ENCODE assay signal across 1 cellular context in genomic region chr9:93184439-93185221, GRCh38.
TF ChIP-seq lines count a peak whose summit lies in the region.

No MANE protein-coding gene starts in this region.

TF ChIP-seq in K562, 482 proteins besides CTCF, POLR2A, EP300 and RAD21 (continued from another document):
- TF ChIP-seq SAP30 (IDR thresholded peaks at IDR 0.05; ENCODE audit: borderline replicate concordance, insufficient read depth, low read depth, low read length, poor library complexity, severe bottlenecking) = no peak
- no peak for TF ChIP-seq PTRF (tag; IDR thresholded peaks at IDR 0.05)
- TF ChIP-seq PHF8 (IDR thresholded peaks at IDR 0.05; ENCODE audit: borderline replicate concordance, low read length) = no peak
- TF ChIP-seq HNRNPUL1 (IDR thresholded peaks at IDR 0.05; ENCODE audit: low read length) = no peak
- TF ChIP-seq MTA3 (IDR thresholded peaks at IDR 0.05; ENCODE audit: borderline replicate concordance) = no peak
